In the genomic region with DNA sequence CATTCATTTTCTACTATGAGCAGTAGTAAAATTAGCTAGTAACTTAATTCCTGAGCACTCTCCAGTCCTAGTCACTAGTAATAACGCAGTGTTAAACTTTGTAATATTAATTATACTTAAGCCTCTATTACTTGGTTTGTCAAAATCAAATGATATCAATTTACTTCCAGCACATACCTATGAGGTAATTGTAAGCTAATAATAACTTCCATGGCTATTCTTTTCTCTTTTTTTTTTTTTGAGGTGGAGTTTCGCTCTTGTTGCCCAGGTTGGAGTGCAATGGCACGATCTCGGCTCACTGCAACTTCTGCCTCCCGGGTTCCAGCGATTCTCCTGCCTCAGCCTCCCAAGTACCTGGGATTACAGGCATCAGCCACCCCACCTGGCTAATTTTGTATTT, we compare ENCODE assay signal across 7 cellular contexts.
DNase-seq lines count a peak whose midpoint lies in the region; ATAC-seq and TF ChIP-seq lines count a peak whose summit lies in the region.
"Not testable (repeated sequence)": the region's sequence is repeated elsewhere in the genome, so short reads cannot be mapped to it uniquely, and the experiment has no call there.

No MANE protein-coding gene starts in this region.

- H3K4me1 Mint-ChIP-seq in HFFc6 (ENCODE audit: low read depth); T-helper 17 cell; effector memory CD8-positive, alpha-beta T cell (ENCODE audit: low read depth in 2 of 2); memory B cell; stimulated activated effector memory CD8-positive, alpha-beta T cell treated with anti-CD3 and anti-CD28 coated beads, Interleukin-12 subunit alpha, Interleukin-12 subunit beta, amount 100 ng/mL, for 72 hours: not testable (repeated sequence)

- not testable (repeated sequence) for H3K27me3 Mint-ChIP-seq in HFFc6 (ENCODE audit: insufficient read depth); T-helper 17 cell; effector memory CD8-positive, alpha-beta T cell; memory B cell

- H3K4me3 Mint-ChIP-seq in HFFc6 (peak overlapping the region; percentile 82), T-helper 17 cell (peak overlapping the region; percentile 46), memory B cell (peak overlapping the region; percentile 27)
- peak overlapping the region; percentile 53 to 81 for H3K4me3 Mint-ChIP-seq in effector memory CD8-positive, alpha-beta T cell
- H3K4me3 Mint-ChIP-seq in stimulated activated effector memory CD8-positive, alpha-beta T cell treated with anti-CD3 and anti-CD28 coated beads, Interleukin-12 subunit alpha, Interleukin-12 subunit beta, amount 100 ng/mL, for 72 hours = peak overlapping the region; percentile 16

- H3K4me3 ChIP-seq in ACC112 (ENCODE audit: low read depth, low read length) = peak overlapping the region; percentile 73
- H3K4me3 ChIP-seq in psoas muscle = peak overlapping the region; percentile 46

- H3K36me3 ChIP-seq in ACC112 (ENCODE audit: insufficient read depth, low read length); psoas muscle (ENCODE audit: insufficient read depth in 1 of 2, low read depth in 1 of 2): not testable (repeated sequence)

- not testable (repeated sequence) for DNase-seq in HFFc6; T-helper 17 cell; effector memory CD8-positive, alpha-beta T cell; memory B cell (ENCODE audit: low spot score in 2 of 2); psoas muscle; stimulated activated effector memory CD8-positive, alpha-beta T cell treated with anti-CD3 and anti-CD28 coated beads, Interleukin-12 subunit alpha, Interleukin-12 subunit beta, amount 100 ng/mL, for 72 hours (ENCODE audit: low spot score in 2 of 2)

- 44 to 45% (median 45%) methylated on average over 6 of the region's 6 CpGs for whole genome bisulfite sequencing in psoas muscle, 3 donors

- intact Hi-C loops in psoas muscle (cut with DNase I) = not testable (repeated sequence)

- not testable (repeated sequence) for H3K4me1 ChIP-seq in ACC112 (ENCODE audit: control insufficient read depth, insufficient read depth, low read length, unreplicated experiment); psoas muscle

- not testable (repeated sequence) for H3K9me3 ChIP-seq in T-helper 17 cell (ENCODE audit: control insufficient read depth, low read length, poor library complexity, severe bottlenecking)
- peaks cover 14% of the 10 kb centered on the region for H3K9me3 ChIP-seq in psoas muscle

- H3K27ac Mint-ChIP-seq in HFFc6; T-helper 17 cell; memory B cell; stimulated activated effector memory CD8-positive, alpha-beta T cell treated with anti-CD3 and anti-CD28 coated beads, Interleukin-12 subunit alpha, Interleukin-12 subunit beta, amount 100 ng/mL, for 72 hours: not testable (repeated sequence)
- peak overlapping the region; percentile 51 to 88 for H3K27ac Mint-ChIP-seq in effector memory CD8-positive, alpha-beta T cell

- H3K36me3 Mint-ChIP-seq in HFFc6 (ENCODE audit: low read depth) = peaks cover 15% of the 10 kb centered on the region; the same call in 1 of the 2 replicates
- H3K36me3 Mint-ChIP-seq in T-helper 17 cell (ENCODE audit: low read depth); effector memory CD8-positive, alpha-beta T cell (ENCODE audit: insufficient read depth); memory B cell; stimulated activated effector memory CD8-positive, alpha-beta T cell treated with anti-CD3 and anti-CD28 coated beads, Interleukin-12 subunit alpha, Interleukin-12 subunit beta, amount 100 ng/mL, for 72 hours: not testable (repeated sequence)

- peaks cover 14% of the 10 kb centered on the region for H3K9me3 Mint-ChIP-seq in HFFc6
- not testable (repeated sequence) for H3K9me3 Mint-ChIP-seq in effector memory CD8-positive, alpha-beta T cell; memory B cell; stimulated activated effector memory CD8-positive, alpha-beta T cell treated with anti-CD3 and anti-CD28 coated beads, Interleukin-12 subunit alpha, Interleukin-12 subunit beta, amount 100 ng/mL, for 72 hours

- not testable (repeated sequence) for TF ChIP-seq CTCF in HFFc6 (IDR thresholded peaks at IDR 0.05); psoas muscle (IDR thresholded peaks at IDR 0.05)

- H2AFZ ChIP-seq in ACC112 (ENCODE audit: low read length, unreplicated experiment) = peak overlapping the region; percentile 99

- not testable (repeated sequence) for H3K27ac ChIP-seq in ACC112 (ENCODE audit: low read depth, low read length)
- peak overlapping the region; percentile 54 for H3K27ac ChIP-seq in psoas muscle

- not testable (repeated sequence) for H3K79me2 ChIP-seq in ACC112 (ENCODE audit: control insufficient read depth, insufficient read depth, low read length, unreplicated experiment)

- not testable (repeated sequence) for H3K27me3 ChIP-seq in ACC112 (ENCODE audit: insufficient read depth, low read length); psoas muscle (ENCODE audit: insufficient read depth in 3 of 3, low read length in 2 of 3)

- not testable (repeated sequence) for ATAC-seq in T-helper 17 cell; effector memory CD8-positive, alpha-beta T cell (replicated peaks); memory B cell (ENCODE audit: low read depth); stimulated activated effector memory CD8-positive, alpha-beta T cell treated with anti-CD3 and anti-CD28 coated beads, Interleukin-12 subunit alpha, Interleukin-12 subunit beta, amount 100 ng/mL, for 72 hours
- ATAC-seq in psoas muscle = peak; percentile 42 to 71 (median 46)

Comparison
In these comparisons a context has a peak if more than half of its experiments do, and no peak if none do; other contexts are left out.
1. H3K4me3 Mint-ChIP-seq: peak in every context shown above with its lines; median percentile 82 in HFFc6; 67 in effector memory CD8-positive, alpha-beta T cell; 46 in T-helper 17 cell; 27 in memory B cell; 16 in stimulated activated effector memory CD8-positive, alpha-beta T cell treated with anti-CD3 and anti-CD28 coated beads, Interleukin-12 subunit alpha, Interleukin-12 subunit beta, amount 100 ng/mL, for 72 hours.